In genomic region chr3:12986031-12986430, GRCh38 we compare ENCODE assay signal across 12 cellular contexts.
"Had no signal": no experiment of that assay in that cellular context is flagged by ENCODE, and none has a peak within 500 bp of the region (broad histone marks: within the 10 kb centered on the region; RNA-seq: fewer than 3 reads in every experiment).

No MANE protein-coding gene starts in this region.

- DNase-seq: activated CD4-positive, alpha-beta T cell treated with anti-CD3 and anti-CD28 coated beads, Interleukin-2, amount 10 ng/mL, durations not matched to agents 7 days and 5 days; activated effector memory CD4-positive, alpha-beta T cell treated with Interleukin-2 at 50 U/mL for 16 hours; activated naive CD8-positive, alpha-beta T cell treated with anti-CD3 and anti-CD28 coated beads, Interleukin-2, amount 10 ng/mL, durations not matched to agents 7 days and 5 days; activated T-cell treated with anti-CD3 and anti-CD28 coated beads for 4 hours; dorsolateral prefrontal cortex; midbrain; stimulated activated CD4-positive, alpha-beta T cell treated with anti-CD3 and anti-CD28 coated beads, Interleukin-2, amount 100 ng/mL, for 24 hours; T-cell had no signal

- H3K4me3 Mint-ChIP-seq: activated CD4-positive, alpha-beta T cell treated with anti-CD3 and anti-CD28 coated beads, Interleukin-2, amount 10 ng/mL, durations not matched to agents 7 days and 5 days; activated naive CD8-positive, alpha-beta T cell treated with anti-CD3 and anti-CD28 coated beads, Interleukin-2, amount 10 ng/mL, durations not matched to agents 7 days and 5 days; stimulated activated naive CD8-positive, alpha-beta T cell treated with anti-CD3 and anti-CD28 coated beads, Interleukin-15, Interleukin-2, amounts not matched to agents 100 ng/mL and 50 ng/mL, for 24 hours; T-cell had no signal

- H3K27ac ChIP-seq: esophagus muscularis mucosa, SK-N-MC had no signal

- H3K9me3 ChIP-seq: esophagus muscularis mucosa had no signal

- H3K36me3 ChIP-seq: esophagus muscularis mucosa had no signal

- H3K27me3 Mint-ChIP-seq: activated CD4-positive, alpha-beta T cell treated with anti-CD3 and anti-CD28 coated beads, Interleukin-2, amount 10 ng/mL, durations not matched to agents 7 days and 5 days; activated naive CD8-positive, alpha-beta T cell treated with anti-CD3 and anti-CD28 coated beads, Interleukin-2, amount 10 ng/mL, durations not matched to agents 7 days and 5 days; stimulated activated naive CD8-positive, alpha-beta T cell treated with anti-CD3 and anti-CD28 coated beads, Interleukin-15, Interleukin-2, amounts not matched to agents 100 ng/mL and 50 ng/mL, for 24 hours; T-cell had no signal

- ATAC-seq: T-cell had no signal

- H3K4me3 ChIP-seq: dorsolateral prefrontal cortex, esophagus muscularis mucosa, SK-N-MC had no signal

- H3K27me3 ChIP-seq: dorsolateral prefrontal cortex, esophagus muscularis mucosa had no signal

- H3K9me3 Mint-ChIP-seq: activated CD4-positive, alpha-beta T cell treated with anti-CD3 and anti-CD28 coated beads, Interleukin-2, amount 10 ng/mL, durations not matched to agents 7 days and 5 days; activated naive CD8-positive, alpha-beta T cell treated with anti-CD3 and anti-CD28 coated beads, Interleukin-2, amount 10 ng/mL, durations not matched to agents 7 days and 5 days; stimulated activated naive CD8-positive, alpha-beta T cell treated with anti-CD3 and anti-CD28 coated beads, Interleukin-15, Interleukin-2, amounts not matched to agents 100 ng/mL and 50 ng/mL, for 24 hours; T-cell had no signal

- H3K27ac Mint-ChIP-seq: activated CD4-positive, alpha-beta T cell treated with anti-CD3 and anti-CD28 coated beads, Interleukin-2, amount 10 ng/mL, durations not matched to agents 7 days and 5 days; activated naive CD8-positive, alpha-beta T cell treated with anti-CD3 and anti-CD28 coated beads, Interleukin-2, amount 10 ng/mL, durations not matched to agents 7 days and 5 days; progenitor cell of endocrine pancreas; stimulated activated naive CD8-positive, alpha-beta T cell treated with anti-CD3 and anti-CD28 coated beads, Interleukin-15, Interleukin-2, amounts not matched to agents 100 ng/mL and 50 ng/mL, for 24 hours had no signal
